1 cellular context compared by ENCODE assay signal in the genomic region with DNA sequence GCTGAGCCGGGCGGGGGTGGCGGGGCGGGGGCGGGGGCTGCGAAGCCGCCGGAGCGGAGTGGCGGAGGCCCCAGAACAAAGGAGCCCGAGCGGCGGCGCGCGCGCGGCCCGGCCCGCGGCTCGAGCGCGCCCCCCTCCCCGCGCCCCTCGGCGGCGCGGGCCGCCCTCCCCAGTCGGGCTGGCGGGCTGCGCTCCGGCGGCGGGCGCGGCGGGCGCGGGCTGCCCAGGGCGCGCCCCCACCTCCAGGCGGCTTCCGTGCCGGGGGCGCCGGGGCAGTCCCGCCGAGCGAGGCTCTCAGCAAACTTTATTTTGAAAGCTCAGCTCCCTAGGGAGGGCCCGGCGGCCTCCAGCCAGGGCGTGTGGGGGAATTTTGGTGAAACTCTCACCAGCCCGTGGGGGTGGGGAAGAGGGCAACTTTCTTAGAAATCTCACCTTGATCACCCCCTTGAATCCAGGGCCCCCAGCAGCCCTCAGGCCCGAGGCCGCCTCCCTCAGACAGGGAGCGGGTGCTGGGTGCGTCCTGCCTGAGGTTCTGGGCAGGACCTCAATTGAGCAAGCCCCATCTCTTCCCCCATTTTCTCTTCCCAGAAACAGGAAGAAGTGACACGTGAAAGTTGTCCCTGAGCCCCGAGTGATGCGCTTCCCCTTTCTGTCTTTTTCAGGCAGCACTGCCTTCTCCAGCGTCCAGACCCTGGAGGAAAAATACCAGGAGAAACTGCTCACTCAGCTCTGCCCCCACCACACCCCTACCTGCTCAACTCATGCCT.
TF ChIP-seq lines count a peak whose summit lies in the region.

No MANE protein-coding gene starts in this region.

TF ChIP-seq in GM12878, 131 proteins besides CTCF, POLR2A, EP300 and RAD21 (continued from another document):
- TF ChIP-seq, protein P1, sequence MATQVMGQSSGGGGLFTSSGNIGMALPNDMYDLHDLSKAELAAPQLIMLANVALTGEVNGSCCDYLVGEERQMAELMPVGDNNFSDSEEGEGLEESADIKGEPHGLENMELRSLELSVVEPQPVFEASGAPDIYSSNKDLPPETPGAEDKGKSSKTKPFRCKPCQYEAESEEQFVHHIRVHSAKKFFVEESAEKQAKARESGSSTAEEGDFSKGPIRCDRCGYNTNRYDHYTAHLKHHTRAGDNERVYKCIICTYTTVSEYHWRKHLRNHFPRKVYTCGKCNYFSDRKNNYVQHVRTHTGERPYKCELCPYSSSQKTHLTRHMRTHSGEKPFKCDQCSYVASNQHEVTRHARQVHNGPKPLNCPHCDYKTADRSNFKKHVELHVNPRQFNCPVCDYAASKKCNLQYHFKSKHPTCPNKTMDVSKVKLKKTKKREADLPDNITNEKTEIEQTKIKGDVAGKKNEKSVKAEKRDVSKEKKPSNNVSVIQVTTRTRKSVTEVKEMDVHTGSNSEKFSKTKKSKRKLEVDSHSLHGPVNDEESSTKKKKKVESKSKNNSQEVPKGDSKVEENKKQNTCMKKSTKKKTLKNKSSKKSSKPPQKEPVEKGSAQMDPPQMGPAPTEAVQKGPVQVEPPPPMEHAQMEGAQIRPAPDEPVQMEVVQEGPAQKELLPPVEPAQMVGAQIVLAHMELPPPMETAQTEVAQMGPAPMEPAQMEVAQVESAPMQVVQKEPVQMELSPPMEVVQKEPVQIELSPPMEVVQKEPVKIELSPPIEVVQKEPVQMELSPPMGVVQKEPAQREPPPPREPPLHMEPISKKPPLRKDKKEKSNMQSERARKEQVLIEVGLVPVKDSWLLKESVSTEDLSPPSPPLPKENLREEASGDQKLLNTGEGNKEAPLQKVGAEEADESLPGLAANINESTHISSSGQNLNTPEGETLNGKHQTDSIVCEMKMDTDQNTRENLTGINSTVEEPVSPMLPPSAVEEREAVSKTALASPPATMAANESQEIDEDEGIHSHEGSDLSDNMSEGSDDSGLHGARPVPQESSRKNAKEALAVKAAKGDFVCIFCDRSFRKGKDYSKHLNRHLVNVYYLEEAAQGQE (IDR thresholded peaks at IDR 0.05; ENCODE audit: low read depth, low read length): no peak
- TF ChIP-seq SKIL (IDR thresholded peaks at IDR 0.05; ENCODE audit: low read depth, poor library complexity, severe bottlenecking) (no peak), HCFC1 (IDR thresholded peaks at IDR 0.05; ENCODE audit: low read length) (no peak), BCL11A (IDR thresholded peaks at IDR 0.05; ENCODE audit: low read depth, low read length) (no peak), SREBF2 (IDR thresholded peaks at IDR 0.05; ENCODE audit: low read length) (no peak), IRF5 (IDR thresholded peaks at IDR 0.05; ENCODE audit: borderline replicate concordance) (no peak), ETV6 (conservative IDR thresholded peaks at IDR 0.05 in 1 of 2, IDR thresholded peaks at IDR 0.05 in 1 of 2; ENCODE audit: borderline replicate concordance in 1 of 2, low read depth in 1 of 2) (no peak), E4F1 (IDR thresholded peaks at IDR 0.05; ENCODE audit: borderline replicate concordance, partially characterized antibody) (no peak), SPI1 (IDR thresholded peaks at IDR 0.05; ENCODE audit: borderline replicate concordance, insufficient read depth, low read depth, low read length) (peak; percentile 81), RELB (IDR thresholded peaks at IDR 0.05; ENCODE audit: low read depth) (peak; percentile 82), MYC (IDR thresholded peaks at IDR 0.05; ENCODE audit: insufficient read depth, insufficient read length, insufficient replicate concordance, low read length, severe bottlenecking) (no peak), SMAD5 (IDR thresholded peaks at IDR 0.05; ENCODE audit: low read depth) (no peak), MYB (IDR thresholded peaks at IDR 0.05; ENCODE audit: borderline replicate concordance, low read depth, low read length) (no peak)
- TF ChIP-seq, protein P2, sequence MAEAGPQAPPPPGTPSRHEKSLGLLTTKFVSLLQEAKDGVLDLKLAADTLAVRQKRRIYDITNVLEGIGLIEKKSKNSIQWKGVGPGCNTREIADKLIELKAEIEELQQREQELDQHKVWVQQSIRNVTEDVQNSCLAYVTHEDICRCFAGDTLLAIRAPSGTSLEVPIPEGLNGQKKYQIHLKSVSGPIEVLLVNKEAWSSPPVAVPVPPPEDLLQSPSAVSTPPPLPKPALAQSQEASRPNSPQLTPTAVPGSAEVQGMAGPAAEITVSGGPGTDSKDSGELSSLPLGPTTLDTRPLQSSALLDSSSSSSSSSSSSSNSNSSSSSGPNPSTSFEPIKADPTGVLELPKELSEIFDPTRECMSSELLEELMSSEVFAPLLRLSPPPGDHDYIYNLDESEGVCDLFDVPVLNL (IDR thresholded peaks at IDR 0.05; ENCODE audit: low read depth, low read length): no peak
